ENCODE assay signal across 9 cellular contexts in genomic region chr2:234974501-234975385, GRCh38. TPM values are rescaled to one million over a fixed set of nuclear protein-coding genes. Genes with fewer than 3 reads are reported as not detected.
DNase-seq lines count a peak whose midpoint lies in the region; ATAC-seq and TF ChIP-seq lines count a peak whose summit lies in the region.
"Had no signal": no experiment of that assay in that cellular context is flagged by ENCODE, and none has a peak within 500 bp of the region (broad histone marks: within the 10 kb centered on the region; RNA-seq: fewer than 3 reads in every experiment).

No MANE protein-coding gene starts in this region.

- H4K20me1 ChIP-seq in SK-N-SH (ENCODE audit: insufficient read depth), result peaks cover 18% of the 10 kb centered on the region

- no peak for DNase-seq in SK-N-SH
- no peak for DNase-seq in endothelial cell (ENCODE audit: low spot score)
- no peak for DNase-seq in DMS53 (lab: John Stamatoyannopoulos, UW)
- no peak for DNase-seq in epidermal melanocyte (ENCODE audit: insufficient read length, low spot score)
- no peak for DNase-seq in activated CD8-positive, alpha-beta memory T cell treated with anti-CD3 and anti-CD28 coated beads, Interleukin-2, amount 50 U/mL, for 4 hours
- no peak for DNase-seq in LoVo (ENCODE audit: low spot score)
- DNase-seq: stimulated activated CD4-positive, alpha-beta T cell treated with anti-CD3 and anti-CD28 coated beads, Interleukin-12 subunit alpha, Interleukin-12 subunit beta, amount 100 ng/mL, for 4 hours had no signal

- peak overlapping the region; percentile 62 for H3K4me3 Mint-ChIP-seq in endothelial cell (ENCODE audit: unreplicated experiment)

- H3K4me3 ChIP-seq in SK-N-SH (ENCODE audit: low read depth in 2 of 2, low read length in 1 of 2) (no peak overlapping the region), mesodermal cell (ENCODE audit: extremely low read depth, insufficient read depth, low read length, poor library complexity, severe bottlenecking) (no peak overlapping the region)

- TF ChIP-seq EP300 in SK-N-SH (IDR thresholded peaks at IDR 0.05; ENCODE audit: borderline replicate concordance in 1 of 2, low read depth in 1 of 2, low read length in 1 of 2), result no peak

- peak overlapping the region; percentile 48 for H3K27ac Mint-ChIP-seq in endothelial cell (ENCODE audit: unreplicated experiment)

- H3K27me3 ChIP-seq in SK-N-SH (ENCODE audit: insufficient read depth), result no peaks in the 10 kb centered on the region

- no peak for ATAC-seq in SK-N-SH treated with all-trans-retinoic acid at 6 μM for 48 hours

- H3K4me1 ChIP-seq in SK-N-SH (ENCODE audit: control insufficient read depth in 1 of 2, insufficient read depth in 2 of 2, low read depth in 1 of 2, low read length in 1 of 2) (peaks cover 28 to 56% of the 10 kb centered on the region in 2 experiments; a peak in 3 of 4 replicates), mesodermal cell (ENCODE audit: control insufficient read depth, insufficient read depth, low read length, poor library complexity, severe bottlenecking) (peaks cover 80% of the 10 kb centered on the region)

- peaks cover 28% of the 10 kb centered on the region for H3F3A ChIP-seq in SK-N-SH (replicated peaks; ENCODE audit: insufficient read depth)

- POLR2A ChIA-PET in SK-N-SH (lab: Yijun Ruan, JAX), result interaction anchor here (1.7 kb wide), 1 partner anchor 75 kb away, joined by 5 read pairs; no protein-coding TSS in a partner anchor

- H3K9me3 ChIP-seq in SK-N-SH (no peaks in the 10 kb centered on the region), mesodermal cell (ENCODE audit: control insufficient read depth, low read length) (peaks cover 6% of the 10 kb centered on the region)

- H3K36me3 Mint-ChIP-seq in endothelial cell (ENCODE audit: low read depth, unreplicated experiment), result peaks cover 18% of the 10 kb centered on the region

- H3K9ac ChIP-seq in SK-N-SH, result no peak overlapping the region

- CTCF ChIA-PET in SK-N-SH (lab: Yijun Ruan, JAX), result interaction anchor here (0.8 to 1.9 kb wide), 2 partner anchors 142 to 697 kb away, joined by 3 to 5 read pairs; no protein-coding TSS in a partner anchor

- H2AFZ ChIP-seq in SK-N-SH (ENCODE audit: low read depth), result no peak overlapping the region

- H3K36me3 ChIP-seq in SK-N-SH (replicated peaks in 1 of 2; ENCODE audit: control insufficient read depth in 1 of 2, insufficient read depth in 2 of 2, low read length in 1 of 2) (peaks cover 0 to 30% of the 10 kb centered on the region in 2 experiments), mesodermal cell (ENCODE audit: control insufficient read depth, insufficient read depth, low read length) (peaks cover 83% of the 10 kb centered on the region)

- H3K4me1 Mint-ChIP-seq in endothelial cell (ENCODE audit: unreplicated experiment), result peaks cover 38% of the 10 kb centered on the region

- H3K9me2 ChIP-seq in SK-N-SH, result no peaks in the 10 kb centered on the region

- H3K27ac ChIP-seq in SK-N-SH (ENCODE audit: low read depth in 2 of 2, low read length in 1 of 2) (peak overlapping the region in 1 of 2 experiments; percentile 9; a peak in 1 of 4 replicates), mesodermal cell (ENCODE audit: low read depth, low read length, severe bottlenecking) (peak overlapping the region; percentile 41)

- 91% methylated on average over 14 of the region's 30 CpGs for whole genome bisulfite sequencing in SK-N-SH (ENCODE audit: low lambda C conversion rate)
- 83 to 87% methylated on average over 29 to 30 of the region's 30 CpGs for WGBS in mesodermal cell (ENCODE audit: insufficient coverage in 2 of 2), 2 experiments

- peaks cover 2% of the 10 kb centered on the region for H3K27me3 Mint-ChIP-seq in endothelial cell (ENCODE audit: unreplicated experiment)

- no peak overlapping the region for H3K4me2 ChIP-seq in SK-N-SH

- H3K9me3 Mint-ChIP-seq in endothelial cell (ENCODE audit: unreplicated experiment), result no peaks in the 10 kb centered on the region

- TF ChIP-seq RAD21 in SK-N-SH (IDR thresholded peaks at IDR 0.05; ENCODE audit: low read length), result no peak

- TF ChIP-seq CTCF in SK-N-SH (IDR thresholded peaks at IDR 0.05), result no peak
- no peak for TF ChIP-seq CTCF in endothelial cell (IDR thresholded peaks at IDR 0.05; ENCODE audit: unreplicated experiment)

- H3K79me2 ChIP-seq in SK-N-SH (ENCODE audit: insufficient read depth), result peaks cover 100% of the 10 kb centered on the region

TF ChIP-seq in SK-N-SH, 30 proteins besides CTCF, POLR2A, EP300 and RAD21:
- no peak for TF ChIP-seq FOSL2 (IDR thresholded peaks at IDR 0.05; ENCODE audit: borderline replicate concordance, low read depth)
- TF ChIP-seq REST (IDR thresholded peaks at IDR 0.05; ENCODE audit: low read depth, low read length), result peak; percentile 84

TF ChIP-seq in SK-N-SH treated with all-trans-retinoic acid at 6 μM for 48 hours, 23 proteins besides CTCF, POLR2A, EP300 and RAD21:
- TF ChIP-seq ZC3H10 (CRISPR knock-in tag; IDR thresholded peaks at IDR 0.05) (no peak), PPARA (CRISPR knock-in tag; IDR thresholded peaks at IDR 0.05; ENCODE audit: borderline replicate concordance) (no peak), ZNF70 (CRISPR knock-in tag; IDR thresholded peaks at IDR 0.05) (no peak), ZNF8 (CRISPR knock-in tag; IDR thresholded peaks at IDR 0.05) (no peak), ZFP30 (CRISPR knock-in tag; IDR thresholded peaks at IDR 0.05) (no peak), TOX (CRISPR knock-in tag; IDR thresholded peaks at IDR 0.05; ENCODE audit: borderline replicate concordance) (no peak), ZFP3 (CRISPR knock-in tag; IDR thresholded peaks at IDR 0.05) (no peak), SNAI2 (CRISPR knock-in tag; IDR thresholded peaks at IDR 0.05) (no peak), BACH2 (CRISPR knock-in tag; IDR thresholded peaks at IDR 0.05; ENCODE audit: borderline replicate concordance) (no peak), ESRRG (CRISPR knock-in tag; IDR thresholded peaks at IDR 0.05) (no peak), ZNF565 (CRISPR knock-in tag; conservative IDR thresholded peaks at IDR 0.05; ENCODE audit: low read depth) (no peak), GLIS3 (CRISPR knock-in tag; IDR thresholded peaks at IDR 0.05) (no peak), OSR1 (CRISPR knock-in tag; IDR thresholded peaks at IDR 0.05) (no peak), PATZ1 (CRISPR knock-in tag; IDR thresholded peaks at IDR 0.05; ENCODE audit: borderline replicate concordance) (no peak), POU6F1 (CRISPR knock-in tag; IDR thresholded peaks at IDR 0.05; ENCODE audit: borderline replicate concordance, low read depth) (no peak), RARB (CRISPR knock-in tag; IDR thresholded peaks at IDR 0.05) (no peak), CREB5 (CRISPR knock-in tag; IDR thresholded peaks at IDR 0.05; ENCODE audit: low read depth) (no peak), TCF4 (CRISPR knock-in tag; IDR thresholded peaks at IDR 0.05; ENCODE audit: borderline replicate concordance) (no peak)
TF ChIP-seq in SK-N-SH treated with all-trans-retinoic acid at 6 μM for 48 hours: peak in this region for 0.

RNA-seq across cellular contexts. Expression of gene SH3BP4, which starts 22.9 kb away (rescaled TPM):
- 27.7 and 32.9 TPM in 2 replicates for polyA plus RNA-seq in SK-N-SH (2012; rRNA removed)
- polyA plus RNA-seq in SK-N-SH (2012; cell fraction: cytosol; rRNA removed), result 23.7 and 27.9 TPM in 2 replicates
- polyA plus RNA-seq in SK-N-SH (2012; cell fraction: nucleus; rRNA removed), result 28.8 and 35.9 TPM in 2 replicates
- total RNA-seq in endothelial cell (ENCODE audit: unreplicated experiment), result 58.6 TPM
- polyA plus RNA-seq in mesodermal cell (2013, experiment 1 of 2), result 48.9 TPM
- 52.4 TPM for polyA plus RNA-seq in mesodermal cell (2013, experiment 2 of 2)
